Comparison of ENCODE assay signal across 8 cellular contexts in genomic region chr17:58219007-58219788, GRCh38. TPM values are rescaled to one million over a fixed set of nuclear protein-coding genes. Genes with fewer than 3 reads are reported as not detected.
DNase-seq lines count a peak whose midpoint lies in the region; ATAC-seq and TF ChIP-seq lines count a peak whose summit lies in the region.

Gene MKS1 (minus strand): TSS chr17:58219255. CDS start chr17:58219230, 25 bp downstream.

- peaks cover 3 to 6% of the 10 kb centered on the region in 2 donors for H3K4me1 ChIP-seq in mucosa of rectum (ENCODE audit: control insufficient read depth in 2 of 2, insufficient read depth in 2 of 2, low read length in 2 of 2)

- H3K9me3 ChIP-seq in mucosa of rectum (ENCODE audit: control insufficient read depth in 2 of 2, low read length in 2 of 2), result no peaks in the 10 kb centered on the region

- peak within 1 kb of the TSS; percentile 77 to 90 for H3K9ac ChIP-seq in mucosa of rectum (ENCODE audit: low read depth in 1 of 2, low read length in 2 of 2)

- peak; percentile 54 for TF ChIP-seq CTCF in epithelial cell of proximal tubule (conservative IDR thresholded peaks at IDR 0.05; ENCODE audit: low read depth, low read length)

- peak; percentile 79 for DNase-seq in DMS53 treated with DMSO at 0.1 percent for 48 hours (lab: John Stamatoyannopoulos, UW; ENCODE audit: unreplicated experiment)
- DNase-seq in OCI-M1 (lab: John Stamatoyannopoulos, UW), result peak; percentile 98
- peak; percentile 86 for DNase-seq in activated T-cell treated with anti-CD3 and anti-CD28 coated beads for 4 hours
- DNase-seq in epithelial cell of proximal tubule (ENCODE audit: low read depth), result no peak
- peak; percentile 83 to 84 for DNase-seq in stimulated activated CD8-positive, alpha-beta memory T cell treated with anti-CD3 and anti-CD28 coated beads, Interleukin-4, amount 100 ng/mL, for 4 hours (ENCODE audit: low read depth in 2 of 2, low spot score in 1 of 2)

- no peak for TF ChIP-seq EP300 in Ishikawa (IDR thresholded peaks at IDR 0.05; ENCODE audit: borderline replicate concordance)

- ATAC-seq in GM21576 (IDR thresholded peaks at IDR 0.05; ENCODE audit: unreplicated experiment), result peak; percentile 97

- TF ChIP-seq RAD21 in Ishikawa (IDR thresholded peaks at IDR 0.05; ENCODE audit: low read depth), result no peak

- peak within 1 kb of the TSS; percentile 29 to 77 for H3K27ac ChIP-seq in mucosa of rectum (ENCODE audit: low read depth in 2 of 2, low read length in 2 of 2)

- H3K4me3 ChIP-seq in epithelial cell of proximal tubule (ENCODE audit: low read depth, low read length) (peak within 1 kb of the TSS; percentile 64), mucosa of rectum (ENCODE audit: low read length in 2 of 2) (peak within 1 kb of the TSS; percentile 85 to 98)

- H3K36me3 ChIP-seq in mucosa of rectum (ENCODE audit: control insufficient read depth in 2 of 2, insufficient read depth in 2 of 2, low read length in 2 of 2), result peaks cover 0 to 12% of the 10 kb centered on the region in 2 donors

- H3K27me3 ChIP-seq in mucosa of rectum (ENCODE audit: control insufficient read depth in 2 of 2, insufficient read depth in 2 of 2, low read length in 2 of 2), result no peaks in the 10 kb centered on the region

TF ChIP-seq in Ishikawa, 13 proteins besides CTCF, POLR2A, EP300 and RAD21:
- peak; percentile 93 for TF ChIP-seq TAF1 (IDR thresholded peaks at IDR 0.05; ENCODE audit: low read depth)
- no peak; the same call in 1 of the 2 replicates for TF ChIP-seq EGR1 (IDR thresholded peaks at IDR 0.05)
- TF ChIP-seq NFIC (IDR thresholded peaks at IDR 0.05), result no peak
- no peak for TF ChIP-seq ZBTB7A (IDR thresholded peaks at IDR 0.05; ENCODE audit: low read depth)
- TF ChIP-seq FOXM1 (IDR thresholded peaks at IDR 0.05; ENCODE audit: borderline replicate concordance, low read depth), result no peak
- TF ChIP-seq YY1 (IDR thresholded peaks at IDR 0.05; ENCODE audit: low read depth), result peak; percentile 95
- peak; percentile 74 for TF ChIP-seq MAX (IDR thresholded peaks at IDR 0.05)
- no peak for TF ChIP-seq TCF12 (IDR thresholded peaks at IDR 0.05; ENCODE audit: low read depth)
- peak; percentile 73 for TF ChIP-seq CREB1 (IDR thresholded peaks at IDR 0.05; ENCODE audit: low read depth)
TF ChIP-seq in Ishikawa: peak in this region for 4.

RNA-seq across cellular contexts. Expression of gene MKS1, which starts in this region (rescaled TPM):
- total RNA-seq in epithelial cell of proximal tubule, result 10.9 and 16.1 TPM in 2 replicates
